8 cellular contexts compared by ENCODE assay signal in the genomic region with DNA sequence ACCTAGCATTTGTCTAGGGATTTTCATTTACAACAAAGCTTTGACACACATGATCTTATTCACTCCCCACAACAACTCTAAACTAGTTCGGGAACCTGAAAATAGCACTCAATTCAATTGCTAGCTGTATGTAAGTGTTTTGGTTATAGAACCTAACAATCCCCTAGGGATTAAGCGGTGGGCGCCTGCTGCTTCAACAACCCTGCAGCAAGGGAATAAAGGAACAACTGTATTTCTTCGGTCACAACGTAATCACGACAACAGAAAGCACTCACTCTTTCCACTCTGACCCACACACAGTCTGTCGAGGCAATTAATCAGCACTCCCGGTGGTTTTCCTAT. TPM values are rescaled to one million over a fixed set of nuclear protein-coding genes. Genes with fewer than 3 reads are reported as not detected.
DNase-seq lines count a peak whose midpoint lies in the region; ATAC-seq, FAIRE-seq and TF ChIP-seq lines count a peak whose summit lies in the region.

No MANE protein-coding gene starts in this region.

- peaks cover 11% of the 10 kb centered on the region for H3K36me3 Mint-ChIP-seq in dendritic cell treated with granulocyte-macrophage colony-stimulating factor and Interleukin-4, amounts not matched to agents 40 ng/mL and 50 ng/mL, for 4 days (ENCODE audit: low read depth)
- no peaks in the 10 kb centered on the region for H3K36me3 Mint-ChIP-seq in osteocyte (ENCODE audit: unreplicated experiment)

- no peak for TF ChIP-seq CTCF in osteocyte (IDR thresholded peaks at IDR 0.05)

- intact Hi-C loops in dendritic cell treated with granulocyte-macrophage colony-stimulating factor and Interleukin-4, amounts not matched to agents 40 ng/mL and 50 ng/mL, for 4 days (cut with micrococcal nuclease): no loop called here

- peak; percentile 40 for DNase-seq in NCI-H82 (lab: John Stamatoyannopoulos, UW)
- no peak for DNase-seq in NCI-H82 treated with DMSO at 0.1 percent for 48 hours (lab: John Stamatoyannopoulos, UW; ENCODE audit: unreplicated experiment)
- DNase-seq in osteocyte (ENCODE audit: extremely low spot score, unreplicated experiment): no peak
- no peak for DNase-seq in GM12892 (ENCODE audit: insufficient read length)
- DNase-seq in left lobe of liver (ENCODE audit: low spot score): no peak
- DNase-seq in SIG-M5 (lab: John Stamatoyannopoulos, UW): no peak

- no peaks in the 10 kb centered on the region for H3K9me3 ChIP-seq in HUES64 (ENCODE audit: insufficient read depth, low read depth, low read length)

- H3K27me3 ChIP-seq in HUES64 (ENCODE audit: insufficient read depth, low read length): no peaks in the 10 kb centered on the region

- H3K4me1 Mint-ChIP-seq in dendritic cell treated with granulocyte-macrophage colony-stimulating factor and Interleukin-4, amounts not matched to agents 40 ng/mL and 50 ng/mL, for 4 days (ENCODE audit: low read depth): peaks cover 6% of the 10 kb centered on the region
- H3K4me1 Mint-ChIP-seq in osteocyte (ENCODE audit: unreplicated experiment): peaks cover 10% of the 10 kb centered on the region

- WGBS in HUES64: 38% methylated on average over 7 of the region's 8 CpGs

- no peak overlapping the region for H3K9ac ChIP-seq in HUES64 (ENCODE audit: low read depth, low read length)

- H3K9me3 Mint-ChIP-seq in dendritic cell treated with granulocyte-macrophage colony-stimulating factor and Interleukin-4, amounts not matched to agents 40 ng/mL and 50 ng/mL, for 4 days: no peaks in the 10 kb centered on the region
- no peaks in the 10 kb centered on the region for H3K9me3 Mint-ChIP-seq in osteocyte (ENCODE audit: unreplicated experiment)

- no peak for TF ChIP-seq POLR2A in GM12892 (IDR thresholded peaks at IDR 0.05; ENCODE audit: low read depth, low read length)

- H3K27ac Mint-ChIP-seq in dendritic cell treated with granulocyte-macrophage colony-stimulating factor and Interleukin-4, amounts not matched to agents 40 ng/mL and 50 ng/mL, for 4 days: peak overlapping the region; percentile 99
- H3K27ac Mint-ChIP-seq in osteocyte (ENCODE audit: unreplicated experiment): no peak overlapping the region

- no peaks in the 10 kb centered on the region for H3K27me3 Mint-ChIP-seq in dendritic cell treated with granulocyte-macrophage colony-stimulating factor and Interleukin-4, amounts not matched to agents 40 ng/mL and 50 ng/mL, for 4 days
- H3K27me3 Mint-ChIP-seq in osteocyte (ENCODE audit: unreplicated experiment): peaks cover 12% of the 10 kb centered on the region

- no peaks in the 10 kb centered on the region for H3K36me3 ChIP-seq in HUES64 (ENCODE audit: insufficient read depth, low read length)

- H3K27ac ChIP-seq in HUES64 (ENCODE audit: low read depth, low read length): no peak overlapping the region

- ATAC-seq in left lobe of liver: no peak

- H3K4me3 ChIP-seq in HUES64 (ENCODE audit: low read length): peak overlapping the region; percentile 78

- H3K4me1 ChIP-seq in HUES64 (ENCODE audit: insufficient read depth, low read length): peaks cover 6% of the 10 kb centered on the region

- peak overlapping the region; percentile 98 for H3K4me3 Mint-ChIP-seq in dendritic cell treated with granulocyte-macrophage colony-stimulating factor and Interleukin-4, amounts not matched to agents 40 ng/mL and 50 ng/mL, for 4 days
- peak overlapping the region; percentile 93 for H3K4me3 Mint-ChIP-seq in osteocyte (ENCODE audit: unreplicated experiment)

- no peak for FAIRE-seq in GM12892 (lab: Jason Lieb, UNC)

RNA-seq across cellular contexts. Expression of gene DIAPH2, which starts 0.7 kb away (rescaled TPM):
- polyA plus RNA-seq in HUES64 (2013, experiment 1 of 2): 8.7 TPM
- 8.8 TPM for polyA plus RNA-seq in HUES64 (2013, experiment 2 of 2)
- total RNA-seq in osteocyte (9.3 and 10.8 TPM in 2 replicates), left lobe of liver (9.4 TPM)
- 4.6 TPM for polyA plus RNA-seq in GM12892 (2012; ENCODE audit: missing spikeins)
